ENCODE assay signal across 23 cellular contexts in the genomic region with DNA sequence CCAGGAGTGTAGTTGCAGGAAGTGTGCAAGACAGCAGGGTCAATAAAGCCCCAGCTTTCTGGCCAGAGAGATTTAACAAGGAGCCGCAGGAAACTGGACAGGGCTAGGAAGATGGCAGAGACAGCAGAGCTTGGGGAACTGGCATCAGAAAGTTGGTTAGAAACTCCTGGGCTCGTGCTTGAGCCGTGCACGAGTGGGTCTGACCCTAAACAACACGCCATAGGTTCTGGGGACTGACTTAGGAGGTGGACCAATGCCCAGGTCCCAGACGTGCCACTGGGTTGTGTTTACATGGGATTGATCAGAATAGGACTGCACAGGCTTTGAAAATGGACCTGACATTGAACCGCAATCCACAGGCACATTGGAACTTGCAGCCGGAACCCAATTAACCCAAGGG. TPM values are rescaled to one million over a fixed set of nuclear protein-coding genes. Genes with fewer than 3 reads are reported as not detected.
DNase-seq lines count a peak whose midpoint lies in the region; ATAC-seq and TF ChIP-seq lines count a peak whose summit lies in the region.
"Had no signal": no experiment of that assay in that cellular context is flagged by ENCODE, and none has a peak within 500 bp of the region (broad histone marks: within the 10 kb centered on the region; RNA-seq: fewer than 3 reads in every experiment).

No MANE protein-coding gene starts in this region.

- H3K36me3 Mint-ChIP-seq in chondrocyte (ENCODE audit: low read depth) = peaks cover 3% of the 10 kb centered on the region
- H3K36me3 Mint-ChIP-seq in CD4-positive, alpha-beta T cell (ENCODE audit: low read depth) = no peaks in the 10 kb centered on the region
- H3K36me3 Mint-ChIP-seq: CD8-positive, alpha-beta T cell had no signal

- intact Hi-C loops in IMR-90 (cut with micrococcal nuclease) = loop anchor here (1.0 to 10.0 kb wide), 3 partner anchors 28 to 251 kb away; a partner anchor contains a TSS
- intact Hi-C loops in tibial artery (cut with DNase I; ENCODE audit: low total_unique reads) = no loop called here
- intact Hi-C loops in PC-3 (cut with micrococcal nuclease) = no loop called here
- intact Hi-C loops in CD4-positive, alpha-beta T cell (cut with DNase I, micrococcal nuclease) = no loop called here

- peak overlapping the region; percentile 65; the same call in 1 of the 2 replicates for H3K56ac ChIP-seq in IMR-90 (ENCODE audit: extremely low read depth, insufficient read depth, low read length)

- peaks cover 22 to 58% of the 10 kb centered on the region in 2 experiments for H3K79me1 ChIP-seq in IMR-90 (ENCODE audit: low read depth in 1 of 2, low read length in 2 of 2)

- TF ChIP-seq POLR2A in IMR-90 (IDR thresholded peaks at IDR 0.05; ENCODE audit: low read depth, low read length) = no peak

- H4K91ac ChIP-seq in IMR-90 (ENCODE audit: insufficient read depth, low read depth, low read length) = peak overlapping the region; percentile 94

- H2BK5ac ChIP-seq in IMR-90 (ENCODE audit: low read depth, low read length, poor library complexity, severe bottlenecking) = peak overlapping the region; percentile 77

- H4K5ac ChIP-seq in IMR-90 (ENCODE audit: low read depth, low read length) = peak overlapping the region; percentile 97

- H3K27ac Mint-ChIP-seq in chondrocyte (ENCODE audit: unreplicated experiment) = peak overlapping the region; percentile 93
- H3K27ac Mint-ChIP-seq in CD4-positive, alpha-beta T cell = no peak overlapping the region
- H3K27ac Mint-ChIP-seq: activated CD4-positive, alpha-beta T cell treated with anti-CD3 and anti-CD28 coated beads for 36 hours; activated T-cell treated with anti-CD3 and anti-CD28 coated beads, Interleukin-2, amount 50 U/mL, for 24 hours; CD8-positive, alpha-beta T cell; T-helper 17 cell had no signal

- H3K4me1 Mint-ChIP-seq in chondrocyte (ENCODE audit: low read depth) = peaks cover 43% of the 10 kb centered on the region
- no peaks in the 10 kb centered on the region for H3K4me1 Mint-ChIP-seq in CD4-positive, alpha-beta T cell (ENCODE audit: low read depth)
- H3K4me1 Mint-ChIP-seq: activated CD4-positive, alpha-beta T cell treated with anti-CD3 and anti-CD28 coated beads for 36 hours; T-helper 17 cell had no signal

- H3K27me3 Mint-ChIP-seq in chondrocyte (ENCODE audit: low read depth) = no peaks in the 10 kb centered on the region
- H3K27me3 Mint-ChIP-seq in CD4-positive, alpha-beta T cell = no peaks in the 10 kb centered on the region
- H3K27me3 Mint-ChIP-seq: activated CD4-positive, alpha-beta T cell treated with anti-CD3 and anti-CD28 coated beads for 36 hours; T-helper 17 cell had no signal

- H3K14ac ChIP-seq in IMR-90 (replicated peaks; ENCODE audit: low read depth, low read length) = peak overlapping the region; percentile 78

- H3K4me3 Mint-ChIP-seq in chondrocyte (ENCODE audit: unreplicated experiment) = no peak overlapping the region
- no peak overlapping the region for H3K4me3 Mint-ChIP-seq in CD4-positive, alpha-beta T cell
- H3K4me3 Mint-ChIP-seq: activated CD4-positive, alpha-beta T cell treated with anti-CD3 and anti-CD28 coated beads for 36 hours; activated T-cell treated with anti-CD3 and anti-CD28 coated beads, Interleukin-2, amount 50 U/mL, for 24 hours; CD8-positive, alpha-beta T cell; H9; T-helper 17 cell had no signal

- H3K9me1 ChIP-seq in IMR-90 (ENCODE audit: insufficient read depth, low read length) = peaks cover 22% of the 10 kb centered on the region

- H2BK20ac ChIP-seq in IMR-90 (ENCODE audit: low read depth, low read length) = peak overlapping the region; percentile 88

- peak overlapping the region; percentile 45 for H2AFZ ChIP-seq in IMR-90 (replicated peaks; ENCODE audit: low read length, poor library complexity)
- H2AFZ ChIP-seq in osteoblast (ENCODE audit: low read length) = no peak overlapping the region
- H2AFZ ChIP-seq in PC-3 (ENCODE audit: low read length) = no peak overlapping the region

- H2BK120ac ChIP-seq in IMR-90 (ENCODE audit: low read depth, low read length) = peak overlapping the region; percentile 83

- H3K4me3 ChIP-seq in IMR-90 (ENCODE audit: insufficient read depth, low read depth, low read length) (no peak overlapping the region), osteoblast (ENCODE audit: insufficient read depth, low read length) (peak overlapping the region; percentile 48), tibial artery (no peak overlapping the region), PC-3 (ENCODE audit: low read length) (no peak overlapping the region)
- H3K4me3 ChIP-seq: esophagus squamous epithelium, thyroid gland had no signal

- H3K4me1 ChIP-seq in IMR-90 (ENCODE audit: control insufficient read depth, insufficient read depth, low read length) = peaks cover 29% of the 10 kb centered on the region
- peaks cover 61% of the 10 kb centered on the region for H3K4me1 ChIP-seq in osteoblast (ENCODE audit: insufficient read depth, low read length)
- peaks cover 0 to 59% (median 18%) of the 10 kb centered on the region in 4 donors for H3K4me1 ChIP-seq in tibial artery
- no peaks in the 10 kb centered on the region for H3K4me1 ChIP-seq in PC-3 (ENCODE audit: insufficient read depth, low read length)
- H3K4me1 ChIP-seq: esophagus squamous epithelium, thyroid gland had no signal

- H3K4me2 ChIP-seq in IMR-90 (ENCODE audit: low read depth, low read length) (peak overlapping the region; percentile 76), osteoblast (ENCODE audit: insufficient read depth, low read length) (peak overlapping the region; percentile 77), PC-3 (ENCODE audit: low read length) (no peak overlapping the region)
- H3K4me2 ChIP-seq: SK-N-SH had no signal

- peak overlapping the region; percentile 84; the same call in 2 of the 3 replicates for H2BK15ac ChIP-seq in IMR-90 (ENCODE audit: low read depth, low read length)

- H3K27ac ChIP-seq in IMR-90 (ENCODE audit: insufficient read depth, low read length) (peak overlapping the region; percentile 76), osteoblast (ENCODE audit: low read depth, low read length) (peak overlapping the region; percentile 99), tibial artery (peak overlapping the region; percentile 62 to 71), PC-3 (ENCODE audit: low read length) (no peak overlapping the region)
- no peak overlapping the region for H3K27ac ChIP-seq in CD4-positive, alpha-beta T cell (ENCODE audit: low read depth, low read length)
- H3K27ac ChIP-seq: neutrophil had no signal

- H3K9me3 ChIP-seq in IMR-90 (ENCODE audit: control insufficient read depth, insufficient read depth, low read length) (no peaks in the 10 kb centered on the region; the same call in 1 of the 2 replicates), osteoblast (ENCODE audit: low read depth, low read length) (no peaks in the 10 kb centered on the region), tibial artery (peaks cover 0 to 15% (median 0%) of the 10 kb centered on the region in 3 donors), PC-3 (ENCODE audit: low read length) (peaks cover 6% of the 10 kb centered on the region; the same call in 1 of the 2 replicates)
- peaks cover 14% of the 10 kb centered on the region for H3K9me3 ChIP-seq in CD4-positive, alpha-beta T cell (ENCODE audit: control insufficient read depth, low read length)
- H3K9me3 ChIP-seq: neutrophil, SK-N-SH, thyroid gland had no signal

- H3K27me3 ChIP-seq in IMR-90 (ENCODE audit: control insufficient read depth, insufficient read depth, low read length) (no peaks in the 10 kb centered on the region), osteoblast (ENCODE audit: insufficient read depth, low read length) (no peaks in the 10 kb centered on the region), tibial artery (no peaks in the 10 kb centered on the region), PC-3 (ENCODE audit: low read length) (peaks cover 28% of the 10 kb centered on the region; the same call in 1 of the 2 replicates)
- H3K27me3 ChIP-seq in CD4-positive, alpha-beta T cell (ENCODE audit: control insufficient read depth, insufficient read depth, low read length) = no peaks in the 10 kb centered on the region
- H3K27me3 ChIP-seq: esophagus squamous epithelium, neutrophil, thyroid gland had no signal

- no peak for TF ChIP-seq RAD21 in IMR-90 (IDR thresholded peaks at IDR 0.05; ENCODE audit: low read length)

- peak overlapping the region; percentile 83 for H2AK5ac ChIP-seq in IMR-90 (ENCODE audit: low read depth, low read length)

- POLR2A ChIA-PET in IMR-90 (lab: Charles Lee; ENCODE audit: unreplicated experiment) (no interaction called here), PC-3 (lab: Charles Lee; ENCODE audit: unreplicated experiment) (no interaction called here)
- POLR2A ChIA-PET in CD4-positive, alpha-beta T cell (lab: Charles Lee) = no interaction called here

- no peaks in the 10 kb centered on the region for H3K36me3 ChIP-seq in IMR-90 (ENCODE audit: control insufficient read depth, insufficient read depth, low read length)
- H3K36me3 ChIP-seq in osteoblast (ENCODE audit: insufficient read depth, low read length) = no peaks in the 10 kb centered on the region
- no peaks in the 10 kb centered on the region for H3K36me3 ChIP-seq in tibial artery
- H3K36me3 ChIP-seq in PC-3 (ENCODE audit: low read depth, low read length) = no peaks in the 10 kb centered on the region
- H3K36me3 ChIP-seq: esophagus squamous epithelium, neutrophil, thyroid gland had no signal

- H4K20me1 ChIP-seq in IMR-90 (ENCODE audit: insufficient read depth, low read length) (peaks cover 4% of the 10 kb centered on the region; the same call in 1 of the 2 replicates), osteoblast (ENCODE audit: insufficient read depth, low read length) (no peaks in the 10 kb centered on the region), PC-3 (ENCODE audit: low read length) (no peaks in the 10 kb centered on the region)

- peak overlapping the region; percentile 56 to 74 for H4K8ac ChIP-seq in IMR-90 (ENCODE audit: low read depth in 2 of 2, low read length in 2 of 2)

- peaks cover 88% of the 10 kb centered on the region for H3K79me2 ChIP-seq in osteoblast (ENCODE audit: insufficient read depth, low read length)
- no peaks in the 10 kb centered on the region for H3K79me2 ChIP-seq in PC-3 (ENCODE audit: low read length)

- TF ChIP-seq CTCF in IMR-90 (conservative IDR thresholded peaks at IDR 0.05; ENCODE audit: low read depth, low read length) (no peak), chondrocyte (IDR thresholded peaks at IDR 0.05) (no peak), osteoblast (IDR thresholded peaks at IDR 0.05; ENCODE audit: extremely low read depth, low read depth, low read length) (no peak), tibial artery (IDR thresholded peaks at IDR 0.05) (no peak), PC-3 (conservative IDR thresholded peaks at IDR 0.05; ENCODE audit: low read depth, low read length) (no peak)
- no peak for TF ChIP-seq CTCF in CD4-positive, alpha-beta T cell (IDR thresholded peaks at IDR 0.05)

- peaks cover 26% of the 10 kb centered on the region for H3K9me3 Mint-ChIP-seq in chondrocyte (ENCODE audit: low read depth)
- H3K9me3 Mint-ChIP-seq in CD4-positive, alpha-beta T cell = peaks cover 9% of the 10 kb centered on the region

- peak overlapping the region; percentile 78 for H3K18ac ChIP-seq in IMR-90 (ENCODE audit: low read depth, low read length)

- dilution Hi-C loops in IMR-90 (cut with HindIII; ENCODE audit: low sequenced_read_pairs, unreplicated experiment) = no loop called here

- no TSS peak for BruUV-seq in IMR-90 (replicated peaks; lab: Mats Ljungman, UMichigan)
- no TSS peak for BruUV-seq in PC-3 (replicated peaks; lab: Mats Ljungman, UMichigan)

- H3K9ac ChIP-seq in IMR-90 (ENCODE audit: low read depth, low read length) (peak overlapping the region; percentile 8; the same call in 1 of the 2 replicates), PC-3 (ENCODE audit: low read length) (no peak overlapping the region)
- H3K9ac ChIP-seq: SK-N-SH had no signal

- CTCF ChIA-PET in IMR-90 (lab: Yijun Ruan, JAX) = no interaction called here
- CTCF ChIA-PET in PC-3 (lab: Charles Lee) = no interaction called here
- CTCF ChIA-PET in CD4-positive, alpha-beta T cell (lab: Charles Lee) = no interaction called here

- H2AK9ac ChIP-seq in IMR-90 (replicated peaks; ENCODE audit: low read depth, low read length, poor library complexity) = peak overlapping the region; percentile 82

- ATAC-seq in IMR-90 (ENCODE audit: low read depth) (no peak), GM21825 (IDR thresholded peaks at IDR 0.05; ENCODE audit: unreplicated experiment) (no peak), PC-3 (no peak)
- no peak for ATAC-seq in CD4-positive, alpha-beta T cell (ENCODE audit: poor library complexity)
- ATAC-seq: activated CD4-positive, alpha-beta T cell treated with anti-CD3 and anti-CD28 coated beads for 36 hours; CD8-positive, alpha-beta T cell; T-helper 17 cell had no signal

- DNase-seq in IMR-90 (no peak), chondrocyte (ENCODE audit: low spot score) (peak; percentile 26), osteoblast (ENCODE audit: insufficient read length, low spot score, missing footprints) (peak; percentile 57), tibial artery (peak in 1 of 2 donors; percentile 57), PC-3 (no peak)
- no peak for DNase-seq in CD4-positive, alpha-beta T cell
- DNase-seq: activated CD4-positive, alpha-beta T cell treated with anti-CD3 and anti-CD28 coated beads for 36 hours; activated CD8-positive, alpha-beta memory T cell treated with anti-CD3 and anti-CD28 coated beads for 24 hours; activated T-cell treated with anti-CD3 and anti-CD28 coated beads, Interleukin-2, amount 50 U/mL, for 24 hours; CD8-positive, alpha-beta T cell; esophagus squamous epithelium; H9; Kasumi-1; NCI-H1694 treated with DMSO at 0.1 percent for 48 hours; NCI-H526 treated with DMSO at 0.1 percent for 48 hours; SK-N-SH; stimulated activated naive CD4-positive, alpha-beta T cell treated with Interleukin-2 at 50 U/mL for 16 hours; T-helper 17 cell; thyroid gland had no signal

- in situ Hi-C loops in IMR-90 (cut with MboI; ENCODE audit: low sequenced_read_pairs) = no loop called here

- H3K23ac ChIP-seq in IMR-90 (ENCODE audit: low read depth, low read length) = peak overlapping the region; percentile 81

- H3K4ac ChIP-seq in IMR-90 (ENCODE audit: low read depth, low read length) = peak overlapping the region; percentile 85

- WGBS in IMR-90 (ENCODE audit: extremely low coverage in 2 of 2, insufficient read length in 1 of 2), 2 experiments = 50% methylated on average over 2 of the region's 8 CpGs; no CpG with 5 or more reads in 1 of the 2 experiments

- no peaks in the 10 kb centered on the region for H3F3A ChIP-seq in PC-3 (ENCODE audit: low read length, unreplicated experiment)

- no peaks in the 10 kb centered on the region for H3K9me2 ChIP-seq in PC-3 (replicated peaks; ENCODE audit: low read length)
- H3K9me2 ChIP-seq: SK-N-SH had no signal

RNA-seq across cellular contexts. Expression of a gene that starts 41.5 kb away (rescaled TPM):
- total RNA-seq in IMR-90 (2012; rRNA removed) = 18.3 and 19.0 TPM in 2 replicates
- 58.8 and 68.2 TPM in 2 replicates for polyA plus RNA-seq in IMR-90 (2012; rRNA removed)
- 45.1 and 77.2 TPM in 2 replicates for polyA plus RNA-seq in IMR-90 (2012; cell fraction: cytosol; rRNA removed)
- 77.0 and 118 TPM in 2 replicates for polyA plus RNA-seq in IMR-90 (2012; cell fraction: nucleus; rRNA removed; ENCODE audit: low replicate concordance)
- 17.9 to 93.2 TPM (median 91.2 TPM) in 3 replicates for total RNA-seq in chondrocyte
- 144 and 203 TPM in 2 replicates for total RNA-seq in osteoblast
- not detected in 2 replicates for total RNA-seq in PC-3 (2014; rRNA removed)
- not detected for total RNA-seq in CD4-positive, alpha-beta T cell
- total RNA-seq: activated CD4-positive, alpha-beta T cell treated with anti-CD3 and anti-CD28 coated beads for 36 hours; CD8-positive, alpha-beta T cell; G401; pulmonary artery endothelial cell; T-helper 17 cell had no signal

Comparison
In these comparisons a context has a peak if more than half of its experiments do, and no peak if none do; other contexts are left out.
1. DNase-seq: peak in chondrocyte (single experiment) and osteoblast (single experiment); none in IMR-90 (single experiment), PC-3 (single experiment) and CD4-positive, alpha-beta T cell (0 of 10).
2. H3K27ac ChIP-seq: peak in IMR-90 (single experiment), osteoblast (single experiment) and tibial artery (2 of 2); none in PC-3 (single experiment) and CD4-positive, alpha-beta T cell (single experiment).
3. RNA of a gene that starts 41.5 kb away (total RNA-seq): 144 to 203 TPM in osteoblast, 17.9 to 93.2 TPM in chondrocyte and 18.3 to 19.0 TPM in IMR-90; not detected in CD4-positive, alpha-beta T cell and not detected in PC-3; every median in the first group is over 10 times any median in the second.